ENCODE assay signal across 9 cellular contexts in genomic region chr10:47406870-47407648, GRCh38. TPM values are rescaled to one million over a fixed set of nuclear protein-coding genes. Genes with fewer than 3 reads are reported as not detected.
A peak's percentile ranks its signal among the peaks of the same experiment; 100 is the strongest.
DNase-seq lines count a peak whose midpoint lies in the region; ATAC-seq and TF ChIP-seq lines count a peak whose summit lies in the region.
"Had no signal": no experiment of that assay in that cellular context is flagged by ENCODE, and none has a peak within 500 bp of the region (broad histone marks: within the 10 kb centered on the region; RNA-seq: fewer than 3 reads in every experiment).

No MANE protein-coding gene starts in this region.

- H2BK15ac ChIP-seq in mesenchymal stem cell (ENCODE audit: low read depth, poor library complexity, severe bottlenecking): no peak overlapping the region

- peak overlapping the region; percentile 52 for H2BK120ac ChIP-seq in mesenchymal stem cell (ENCODE audit: low read depth, low read length)

- no peak overlapping the region for H3K4me2 ChIP-seq in mesenchymal stem cell (ENCODE audit: low read length, poor library complexity, severe bottlenecking)

- H2AK5ac ChIP-seq in mesenchymal stem cell (ENCODE audit: low read length, severe bottlenecking): peak overlapping the region; percentile 97

- H3K18ac ChIP-seq in mesenchymal stem cell (ENCODE audit: low read depth in 1 of 2, low read length in 2 of 2): peak overlapping the region; percentile 54 to 77

- H3K23ac ChIP-seq in mesenchymal stem cell (ENCODE audit: low read length in 2 of 2): no peak overlapping the region

- peaks cover 50% of the 10 kb centered on the region for H3K4me1 ChIP-seq in mesenchymal stem cell (ENCODE audit: control insufficient read depth, insufficient read depth, low read depth, low read length)

- no peaks in the 10 kb centered on the region for H3K79me1 ChIP-seq in mesenchymal stem cell (replicated peaks; ENCODE audit: low read length, poor library complexity, severe bottlenecking)

- no peak overlapping the region for H2AFZ ChIP-seq in mesenchymal stem cell (ENCODE audit: low read depth, low read length)

- peak overlapping the region; percentile 23 to 38 for H2BK12ac ChIP-seq in mesenchymal stem cell (ENCODE audit: low read length in 2 of 2)

- H3K4me3 ChIP-seq in choroid plexus epithelial cell (ENCODE audit: low read depth, low read length) (no peak overlapping the region), mesenchymal stem cell (ENCODE audit: insufficient read depth in 1 of 2, low read depth in 1 of 2, low read length in 2 of 2) (no peak overlapping the region)
- H3K4me3 ChIP-seq: gastroesophageal sphincter had no signal

- H3K14ac ChIP-seq in mesenchymal stem cell (ENCODE audit: low read length in 2 of 2): peak overlapping the region in 1 of 2 experiments; percentile 41

- H2BK5ac ChIP-seq in mesenchymal stem cell (ENCODE audit: low read depth, low read length, poor library complexity, severe bottlenecking): no peak overlapping the region

- H4K91ac ChIP-seq in mesenchymal stem cell (ENCODE audit: low read length): peak overlapping the region; percentile 73

- TF ChIP-seq CTCF in choroid plexus epithelial cell (conservative IDR thresholded peaks at IDR 0.05; ENCODE audit: low read depth, low read length): no peak

- ATAC-seq in HG02885 (IDR thresholded peaks at IDR 0.05; ENCODE audit: poor library complexity, unreplicated experiment): no peak
- ATAC-seq in GM19452 (IDR thresholded peaks at IDR 0.05; ENCODE audit: unreplicated experiment): no peak
- ATAC-seq: gastroesophageal sphincter had no signal

- H3K27me3 ChIP-seq in mesenchymal stem cell (ENCODE audit: control insufficient read depth in 1 of 2, insufficient read depth in 1 of 2, low read length in 2 of 2): peaks cover 0 to 5% of the 10 kb centered on the region in 2 experiments
- H3K27me3 ChIP-seq: gastroesophageal sphincter had no signal

- WGBS in mesenchymal stem cell: 73% methylated on average over 8 of the region's 8 CpGs

- no peak overlapping the region for H3K27ac ChIP-seq in mesenchymal stem cell (ENCODE audit: low read length, poor library complexity, severe bottlenecking)
- H3K27ac ChIP-seq: gastroesophageal sphincter had no signal

- peak overlapping the region in 1 of 2 experiments; percentile 55 for H3K4ac ChIP-seq in mesenchymal stem cell (ENCODE audit: low read depth in 1 of 2, low read length in 2 of 2)

- H3K9me3 ChIP-seq in mesenchymal stem cell (ENCODE audit: control insufficient read depth, low read length): no peaks in the 10 kb centered on the region
- H3K9me3 ChIP-seq: gastroesophageal sphincter had no signal

- peak overlapping the region; percentile 71 for H4K8ac ChIP-seq in mesenchymal stem cell (ENCODE audit: low read length)

- no peak overlapping the region for H3K9ac ChIP-seq in mesenchymal stem cell (ENCODE audit: low read length)

- DNase-seq in EL: peak; percentile 94
- peak; percentile 99 for DNase-seq in M059J (ENCODE audit: low read depth)
- peak; percentile 79 for DNase-seq in choroid plexus epithelial cell (ENCODE audit: low read depth)
- peak; percentile 74 for DNase-seq in mesenchymal stem cell
- DNase-seq in activated CD4-positive, CD25-positive, alpha-beta regulatory T cell (lab: John Stamatoyannopoulos, UW): no peak
- no peak for DNase-seq in NCI-H1930 (lab: John Stamatoyannopoulos, UW)

- no peaks in the 10 kb centered on the region for H3K36me3 ChIP-seq in mesenchymal stem cell (ENCODE audit: control insufficient read depth in 1 of 2, insufficient read depth in 2 of 2, low read depth in 1 of 2, low read length in 2 of 2)
- H3K36me3 ChIP-seq: gastroesophageal sphincter had no signal

RNA-seq across cellular contexts. Expression of gene ZNF488, which starts 23.0 kb away (rescaled TPM):
- 0.62 and 0.79 TPM in 2 replicates for total RNA-seq in M059J (2014; rRNA removed; shearing (Covaris generic))
- 0.17 TPM for polyA plus RNA-seq in mesenchymal stem cell (2013, experiment 1 of 2)
- 0.16 TPM for polyA plus RNA-seq in mesenchymal stem cell (2013, experiment 2 of 2)

RNA-seq across cellular contexts. Expression of gene RBP3, which starts 58.9 kb away (rescaled TPM):
- total RNA-seq in M059J (2014; rRNA removed; shearing (Covaris generic)): not detected in 2 replicates
- polyA plus RNA-seq in mesenchymal stem cell (2013, experiment 1 of 2): 0.01 TPM
- 0.01 TPM for polyA plus RNA-seq in mesenchymal stem cell (2013, experiment 2 of 2)
- total RNA-seq: gastroesophageal sphincter had no signal

Comparison
In these comparisons a context has a peak if more than half of its experiments do, and no peak if none do; other contexts are left out.
1. DNase-seq: peak in EL (single experiment), M059J (single experiment), choroid plexus epithelial cell (single experiment) and mesenchymal stem cell (single experiment); none in activated CD4-positive, CD25-positive, alpha-beta regulatory T cell (0 of 4) and NCI-H1930 (0 of 2).